In the genomic region with DNA sequence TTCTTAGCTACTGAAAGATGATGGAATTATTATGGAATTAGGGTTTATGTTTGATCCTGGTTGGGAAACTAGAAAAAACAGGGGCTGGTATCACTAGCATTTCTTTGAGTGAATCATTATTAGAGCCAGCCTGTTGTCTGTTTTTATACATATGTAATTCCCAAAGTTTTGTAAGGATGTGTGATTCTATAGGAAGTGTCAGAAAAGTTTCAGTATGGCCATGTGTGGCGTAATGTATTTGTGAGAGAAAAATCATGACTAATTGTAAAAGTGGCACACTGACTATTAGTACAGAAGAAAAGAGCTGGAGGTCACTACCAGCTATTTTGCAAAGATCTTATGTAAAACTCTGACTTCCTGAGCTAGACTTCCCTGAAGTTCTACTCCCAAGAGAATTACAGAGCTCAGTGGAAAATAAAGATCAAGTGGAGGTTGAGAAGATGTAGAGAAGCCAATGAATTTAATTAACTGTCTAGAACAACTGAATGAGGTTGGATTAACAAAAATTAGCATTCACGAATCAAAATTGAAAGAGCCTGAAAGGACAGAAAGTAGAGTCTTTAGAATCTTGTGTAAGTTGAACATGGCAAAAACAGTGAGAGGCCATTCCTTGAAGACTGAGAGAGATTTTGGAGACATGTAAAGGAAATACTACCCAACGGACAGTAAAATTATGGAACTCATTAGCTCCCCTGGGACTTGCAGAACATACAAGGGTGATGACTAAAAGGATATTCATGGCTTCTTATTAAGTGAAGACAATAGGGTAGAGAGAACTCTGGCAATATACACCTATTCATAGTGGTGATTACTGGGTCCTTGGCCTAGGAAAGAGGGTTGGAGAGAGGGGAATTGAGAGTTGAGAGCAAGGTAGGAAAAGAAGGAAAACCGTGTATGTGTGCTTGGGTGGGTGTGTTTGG, we compare ENCODE assay signal across 19 cellular contexts. TPM values are rescaled to one million over a fixed set of nuclear protein-coding genes. Genes with fewer than 3 reads are reported as not detected.
DNase-seq lines count a peak whose midpoint lies in the region; ATAC-seq and TF ChIP-seq lines count a peak whose summit lies in the region.
"Had no signal": no experiment of that assay in that cellular context is flagged by ENCODE, and none has a peak within 500 bp of the region (broad histone marks: within the 10 kb centered on the region; RNA-seq: fewer than 3 reads in every experiment).

No MANE protein-coding gene starts in this region.

- H3K27me3 ChIP-seq in CD4-positive, CD25-positive, alpha-beta regulatory T cell (ENCODE audit: control insufficient read depth, insufficient read depth, low read length), result no peaks in the 10 kb centered on the region
- no peaks in the 10 kb centered on the region for H3K27me3 ChIP-seq in osteoblast (ENCODE audit: insufficient read depth, low read length)
- H3K27me3 ChIP-seq: esophagus muscularis mucosa, thyroid gland had no signal

- H3K36me3 Mint-ChIP-seq in CD4-positive, CD25-positive, alpha-beta regulatory T cell, result no peaks in the 10 kb centered on the region

- no peak overlapping the region for H3K27ac Mint-ChIP-seq in CD4-positive, CD25-positive, alpha-beta regulatory T cell
- H3K27ac Mint-ChIP-seq: activated CD4-positive, alpha-beta T cell treated with anti-CD3 and anti-CD28 coated beads, Interleukin-2, amount 10 ng/mL, durations not matched to agents 7 days and 5 days; stimulated activated effector memory CD8-positive, alpha-beta T cell treated with anti-CD3 and anti-CD28 coated beads, Interleukin-12 subunit alpha, Interleukin-12 subunit beta, amount 100 ng/mL, for 72 hours had no signal

- TF ChIP-seq CTCF in cardiac fibroblast (IDR thresholded peaks at IDR 0.05; ENCODE audit: low read depth, low read length) (no peak), osteoblast (IDR thresholded peaks at IDR 0.05; ENCODE audit: extremely low read depth, low read depth, low read length) (no peak), GM20000 (IDR thresholded peaks at IDR 0.05; ENCODE audit: extremely low read depth, missing control alignments) (no peak)

- no peak overlapping the region for H3K27ac ChIP-seq in CD4-positive, CD25-positive, alpha-beta regulatory T cell (ENCODE audit: insufficient read depth, low read length, poor library complexity, severe bottlenecking)
- peak overlapping the region; percentile 54 for H3K27ac ChIP-seq in osteoblast (ENCODE audit: low read depth, low read length)
- H3K27ac ChIP-seq: esophagus muscularis mucosa, RWPE1, thyroid gland had no signal

- peak overlapping the region; percentile 2 for H3K4me2 ChIP-seq in osteoblast (ENCODE audit: insufficient read depth, low read length)

- intact Hi-C loops in Right ventricle myocardium superior (cut with DNase I), result no loop called here

- peaks cover 24% of the 10 kb centered on the region for H3K4me1 ChIP-seq in CD4-positive, CD25-positive, alpha-beta regulatory T cell (ENCODE audit: control insufficient read depth, insufficient read depth, low read length, poor library complexity, severe bottlenecking)
- peaks cover 38% of the 10 kb centered on the region for H3K4me1 ChIP-seq in osteoblast (ENCODE audit: insufficient read depth, low read length)
- H3K4me1 ChIP-seq: esophagus muscularis mucosa, thyroid gland had no signal

- H4K20me1 ChIP-seq in osteoblast (ENCODE audit: insufficient read depth, low read length), result no peaks in the 10 kb centered on the region

- H3K9me3 Mint-ChIP-seq in CD4-positive, CD25-positive, alpha-beta regulatory T cell, result peaks cover 0 to 1% (median 0%) of the 10 kb centered on the region in 7 donors
- H3K9me3 Mint-ChIP-seq: activated CD4-positive, alpha-beta T cell treated with anti-CD3 and anti-CD28 coated beads, Interleukin-2, amount 10 ng/mL, durations not matched to agents 7 days and 5 days; stimulated activated effector memory CD8-positive, alpha-beta T cell treated with anti-CD3 and anti-CD28 coated beads, Interleukin-12 subunit alpha, Interleukin-12 subunit beta, amount 100 ng/mL, for 72 hours had no signal

- H3K79me2 ChIP-seq in osteoblast (ENCODE audit: insufficient read depth, low read length), result no peaks in the 10 kb centered on the region

- no peak overlapping the region for H2AFZ ChIP-seq in osteoblast (ENCODE audit: low read length)

- no peaks in the 10 kb centered on the region for H3K27me3 Mint-ChIP-seq in CD4-positive, CD25-positive, alpha-beta regulatory T cell

- no peak for DNase-seq in CD4-positive, CD25-positive, alpha-beta regulatory T cell
- DNase-seq in LHCN-M2 (ENCODE audit: low read depth), result peak; percentile 79
- DNase-seq in cardiac fibroblast (ENCODE audit: low read depth in 2 of 2), result peak; percentile 16 to 89
- no peak for DNase-seq in osteoblast (ENCODE audit: insufficient read length, low spot score, missing footprints)
- DNase-seq in Right ventricle myocardium superior, result no peak
- no peak for DNase-seq in GM20000 (ENCODE audit: low spot score)
- DNase-seq: activated CD4-positive, alpha-beta T cell treated with anti-CD3 and anti-CD28 coated beads, Interleukin-2, amount 10 ng/mL, durations not matched to agents 7 days and 5 days; activated gamma-delta T cell treated with Interleukin-2 at 50 U/mL for 16 hours; COR-L47; effector CD4-positive, alpha-beta T cell; NCI-H146; NCI-H446; NK-92 treated with Interleukin-12 subunit alpha and Interleukin-12 subunit beta, amount 100 ng/mL, for 24 hours; thyroid gland had no signal

- peaks cover 3% of the 10 kb centered on the region for H3K36me3 ChIP-seq in CD4-positive, CD25-positive, alpha-beta regulatory T cell (ENCODE audit: control insufficient read depth, insufficient read depth, low read length)
- no peaks in the 10 kb centered on the region for H3K36me3 ChIP-seq in osteoblast (ENCODE audit: insufficient read depth, low read length)
- H3K36me3 ChIP-seq: esophagus muscularis mucosa, thyroid gland had no signal

- H3K4me3 ChIP-seq in CD4-positive, CD25-positive, alpha-beta regulatory T cell (ENCODE audit: low read depth, low read length), result peak overlapping the region; percentile 3
- no peak overlapping the region for H3K4me3 ChIP-seq in cardiac fibroblast (replicated peaks in 1 of 2; ENCODE audit: low read depth in 2 of 2, low read length in 2 of 2)
- H3K4me3 ChIP-seq in osteoblast (ENCODE audit: insufficient read depth, low read length), result no peak overlapping the region
- H3K4me3 ChIP-seq: esophagus muscularis mucosa, thyroid gland had no signal

- ATAC-seq in CD4-positive, CD25-positive, alpha-beta regulatory T cell (ENCODE audit: low read depth in 2 of 2), result no peak
- ATAC-seq in GM21447 (IDR thresholded peaks at IDR 0.05; ENCODE audit: unreplicated experiment) (no peak), Right ventricle myocardium superior (ENCODE audit: poor library complexity) (no peak), HG02588 (IDR thresholded peaks at IDR 0.05; ENCODE audit: unreplicated experiment) (no peak)
- ATAC-seq: stimulated activated effector memory CD8-positive, alpha-beta T cell treated with anti-CD3 and anti-CD28 coated beads, Interleukin-12 subunit alpha, Interleukin-12 subunit beta, amount 100 ng/mL, for 72 hours had no signal

- H3K4me3 Mint-ChIP-seq in CD4-positive, CD25-positive, alpha-beta regulatory T cell, result peak overlapping the region in 1 of 4 donors; percentile 23
- H3K4me3 Mint-ChIP-seq: activated CD4-positive, alpha-beta T cell treated with anti-CD3 and anti-CD28 coated beads, Interleukin-2, amount 10 ng/mL, durations not matched to agents 7 days and 5 days; stimulated activated effector memory CD8-positive, alpha-beta T cell treated with anti-CD3 and anti-CD28 coated beads, Interleukin-12 subunit alpha, Interleukin-12 subunit beta, amount 100 ng/mL, for 72 hours had no signal

- H3K4me1 Mint-ChIP-seq in CD4-positive, CD25-positive, alpha-beta regulatory T cell, result peaks cover 8 to 43% (median 36%) of the 10 kb centered on the region in 4 donors

- no peaks in the 10 kb centered on the region for H3K9me3 ChIP-seq in CD4-positive, CD25-positive, alpha-beta regulatory T cell (ENCODE audit: control insufficient read depth in 2 of 2, low read length in 2 of 2)
- H3K9me3 ChIP-seq in osteoblast (ENCODE audit: low read depth, low read length), result no peaks in the 10 kb centered on the region
- H3K9me3 ChIP-seq: esophagus muscularis mucosa, thyroid gland had no signal

RNA-seq across cellular contexts. Expression of a gene that starts 12.5 kb away (rescaled TPM):
- 13.8 TPM for total RNA-seq in CD4-positive, CD25-positive, alpha-beta regulatory T cell
- polyA plus RNA-seq in CD4-positive, CD25-positive, alpha-beta regulatory T cell, result 1 to 10 TPM; 6.2 to 8.0 (median 7.1) TPM
- total RNA-seq in LHCN-M2 (2014; rRNA removed), result 5.3 and 6.2 TPM in 2 replicates
- polyA plus RNA-seq in LHCN-M2 (2012), result 3.1 TPM
- 9.1 and 9.8 TPM in 2 replicates for total RNA-seq in osteoblast
- total RNA-seq in Right ventricle myocardium superior, result not detected

Comparison
In these comparisons a context has a peak if more than half of its experiments do, and no peak if none do; other contexts are left out.
1. DNase-seq: peak in LHCN-M2 (single experiment) and cardiac fibroblast (2 of 2); none in CD4-positive, CD25-positive, alpha-beta regulatory T cell (0 of 3), osteoblast (single experiment), Right ventricle myocardium superior (single experiment) and GM20000 (single experiment).